Comparison of ENCODE assay signal across 20 cellular contexts in the genomic region with DNA sequence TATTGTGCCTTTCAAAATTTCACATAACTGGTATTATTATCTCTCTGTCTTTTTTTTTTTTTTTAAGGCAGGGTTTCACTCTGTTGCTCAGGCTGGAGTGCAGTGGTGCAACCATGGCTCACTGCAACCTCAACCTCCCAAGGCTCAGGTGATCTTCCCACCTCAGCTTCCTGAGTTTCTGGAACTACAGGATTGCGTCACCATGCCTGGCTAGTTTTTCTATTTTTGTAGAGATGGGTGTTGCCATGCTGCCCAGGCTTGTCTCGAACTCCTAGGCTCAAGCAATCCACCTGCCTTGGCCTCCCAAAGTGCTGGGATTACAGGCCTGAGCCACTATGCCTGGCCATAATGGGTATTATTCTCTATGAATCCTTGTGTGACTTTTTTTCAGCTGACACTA.
A peak's percentile ranks its signal among the peaks of the same experiment; 100 is the strongest.
DNase-seq lines count a peak whose midpoint lies in the region; ATAC-seq, FAIRE-seq and TF ChIP-seq lines count a peak whose summit lies in the region.
"Had no signal": no experiment of that assay in that cellular context is flagged by ENCODE, and none has a peak within 500 bp of the region (broad histone marks: within the 10 kb centered on the region; RNA-seq: fewer than 3 reads in every experiment).

No MANE protein-coding gene starts in this region.

- H3K18ac ChIP-seq in H9 (ENCODE audit: insufficient read length, low read depth, low read length) (no peak overlapping the region), IMR-90 (ENCODE audit: low read depth, low read length) (no peak overlapping the region)

- no peak overlapping the region for H2BK5ac ChIP-seq in H9 (ENCODE audit: insufficient read length, low read length)
- H2BK5ac ChIP-seq in IMR-90 (ENCODE audit: low read depth, low read length, poor library complexity, severe bottlenecking) = no peak overlapping the region

- H3K27me3 ChIP-seq in H9 (ENCODE audit: insufficient read depth, low read length) (no peaks in the 10 kb centered on the region), IMR-90 (ENCODE audit: control insufficient read depth, insufficient read depth, low read length) (no peaks in the 10 kb centered on the region), bronchial epithelial cell (ENCODE audit: control insufficient read depth, insufficient read depth, low read length) (no peaks in the 10 kb centered on the region), left ventricle myocardium inferior (ENCODE audit: low read depth) (no peaks in the 10 kb centered on the region)

- H3K27ac Mint-ChIP-seq in H9 = no peak overlapping the region
- H3K27ac Mint-ChIP-seq in T-helper 2 cell treated with Interferon-gamma antibody and Interleukin-4, amounts not matched to agents 5 μg/mL and 100 μg/mL, for 36 hours = no peak overlapping the region
- H3K27ac Mint-ChIP-seq: CD4-positive, alpha-beta memory T cell; GM23338; HFFc6 had no signal

- no peaks in the 10 kb centered on the region for H3K9me1 ChIP-seq in IMR-90 (ENCODE audit: insufficient read depth, low read length)

- H3K4me1 Mint-ChIP-seq in H9 = no peaks in the 10 kb centered on the region
- no peaks in the 10 kb centered on the region for H3K4me1 Mint-ChIP-seq in T-helper 2 cell treated with Interferon-gamma antibody and Interleukin-4, amounts not matched to agents 5 μg/mL and 100 μg/mL, for 36 hours (ENCODE audit: low read depth)
- H3K4me1 Mint-ChIP-seq: CD4-positive, alpha-beta memory T cell; GM23338 had no signal

- POLR2A ChIA-PET in IMR-90 (lab: Charles Lee; ENCODE audit: unreplicated experiment) = no interaction called here

- H3K36me3 ChIP-seq in IMR-90 (ENCODE audit: control insufficient read depth, insufficient read depth, low read length) (no peaks in the 10 kb centered on the region), bronchial epithelial cell (ENCODE audit: control insufficient read depth, insufficient read depth, low read length) (no peaks in the 10 kb centered on the region), left ventricle myocardium inferior (no peaks in the 10 kb centered on the region)
- H3K36me3 ChIP-seq: HAP-1 had no signal

- in situ Hi-C loops in IMR-90 (cut with MboI; ENCODE audit: low sequenced_read_pairs) = no loop called here

- H2AK9ac ChIP-seq in IMR-90 (replicated peaks; ENCODE audit: low read depth, low read length, poor library complexity) = no peak overlapping the region

- TF ChIP-seq POLR2A in IMR-90 (IDR thresholded peaks at IDR 0.05; ENCODE audit: low read depth, low read length) = no peak

- no peak overlapping the region for H2AK5ac ChIP-seq in H9 (ENCODE audit: insufficient read length, low read length)
- H2AK5ac ChIP-seq in IMR-90 (ENCODE audit: low read depth, low read length) = no peak overlapping the region

- DNase-seq in H9 (no peak), IMR-90 (no peak), bronchial epithelial cell (ENCODE audit: low read depth) (peak; percentile 96), KG1 (lab: John Stamatoyannopoulos, UW) (no peak), left ventricle myocardium inferior (no peak), NCI-H2081 (lab: John Stamatoyannopoulos, UW) (no peak)
- DNase-seq in T-helper 2 cell treated with Interferon-gamma antibody and Interleukin-4, amounts not matched to agents 5 μg/mL and 100 μg/mL, for 36 hours (ENCODE audit: low spot score) = no peak
- DNase-seq: C1 segment of cervical spinal cord; Calu3; CD4-positive, alpha-beta memory T cell; COR-L47; DMS53; DMS79 treated with DMSO at 0.1 percent for 48 hours; GF-D8; HFFc6 had no signal

- H3K79me2 ChIP-seq in H9 (ENCODE audit: insufficient read depth, low read length) = no peaks in the 10 kb centered on the region

- H3K14ac ChIP-seq in H9 (ENCODE audit: insufficient read depth, low read length) = no peak overlapping the region
- H3K14ac ChIP-seq in IMR-90 (replicated peaks; ENCODE audit: low read depth, low read length) = no peak overlapping the region

- no peak overlapping the region for H3K23ac ChIP-seq in H9 (ENCODE audit: insufficient read length, low read depth, low read length)
- H3K23ac ChIP-seq in IMR-90 (ENCODE audit: low read depth, low read length) = no peak overlapping the region

- H3K4me1 ChIP-seq in H9 (ENCODE audit: insufficient read depth, low read length) (no peaks in the 10 kb centered on the region), IMR-90 (ENCODE audit: control insufficient read depth, insufficient read depth, low read length) (no peaks in the 10 kb centered on the region), left ventricle myocardium inferior (no peaks in the 10 kb centered on the region)
- H3K4me1 ChIP-seq: HAP-1 had no signal

- H2BK15ac ChIP-seq in H9 (ENCODE audit: low read depth, low read length) (no peak overlapping the region), IMR-90 (ENCODE audit: low read depth, low read length) (no peak overlapping the region)

- H3T11ph ChIP-seq in H9 (ENCODE audit: low read length) = no peak overlapping the region

- dilution Hi-C loops in IMR-90 (cut with HindIII; ENCODE audit: low sequenced_read_pairs, unreplicated experiment) = no loop called here

- peak overlapping the region; percentile 14 for H3K9ac ChIP-seq in H9 (ENCODE audit: extremely low read depth, insufficient read length, low read length)
- no peak overlapping the region for H3K9ac ChIP-seq in IMR-90 (ENCODE audit: low read depth, low read length)

- H2BK120ac ChIP-seq in H9 (ENCODE audit: low read depth, low read length, poor library complexity, severe bottlenecking) (no peak overlapping the region), IMR-90 (ENCODE audit: low read depth, low read length) (no peak overlapping the region)

- WGBS in H9 (ENCODE audit: extremely low coverage, insufficient read length, low lambda C conversion rate) = no CpG with 5 or more reads among the region's 2 CpGs
- 0% methylated on average over 1 of the region's 2 CpGs; no CpG with 5 or more reads in 1 of the 2 experiments for WGBS in IMR-90 (ENCODE audit: extremely low coverage in 2 of 2, insufficient read length in 1 of 2), 2 experiments

- H3K23me2 ChIP-seq in H9 (ENCODE audit: insufficient read length, low read depth, low read length, poor library complexity, severe bottlenecking) = no peaks in the 10 kb centered on the region

- H3K4ac ChIP-seq in H9 (ENCODE audit: low read depth, low read length) (no peak overlapping the region), IMR-90 (ENCODE audit: low read depth, low read length) (no peak overlapping the region)

- H3K36me3 Mint-ChIP-seq in H9 (ENCODE audit: insufficient read depth in 1 of 3, low read depth in 3 of 3) = no peaks in the 10 kb centered on the region
- no peaks in the 10 kb centered on the region for H3K36me3 Mint-ChIP-seq in T-helper 2 cell treated with Interferon-gamma antibody and Interleukin-4, amounts not matched to agents 5 μg/mL and 100 μg/mL, for 36 hours (ENCODE audit: low read depth)
- H3K36me3 Mint-ChIP-seq: CD4-positive, alpha-beta memory T cell had no signal

- H3K9me3 ChIP-seq in H9 (ENCODE audit: control insufficient read depth, low read depth, low read length) (peaks cover 13% of the 10 kb centered on the region), IMR-90 (ENCODE audit: control insufficient read depth, insufficient read depth, low read length) (peaks cover 7% of the 10 kb centered on the region; the same call in 1 of the 2 replicates), left ventricle myocardium inferior (replicated peaks) (peaks cover 14% of the 10 kb centered on the region)
- H3K9me3 ChIP-seq: HAP-1 had no signal

- H3K4me3 Mint-ChIP-seq in H9 = no peak overlapping the region
- H3K4me3 Mint-ChIP-seq in T-helper 2 cell treated with Interferon-gamma antibody and Interleukin-4, amounts not matched to agents 5 μg/mL and 100 μg/mL, for 36 hours = no peak overlapping the region
- H3K4me3 Mint-ChIP-seq: CD4-positive, alpha-beta memory T cell; GM23338; HFFc6 had no signal

- intact Hi-C loops in IMR-90 (cut with micrococcal nuclease) (no loop called here), left ventricle myocardium inferior (cut with micrococcal nuclease) (no loop called here)

- no peak for TF ChIP-seq CTCF in H9 (conservative IDR thresholded peaks at IDR 0.05)
- TF ChIP-seq CTCF in IMR-90 (conservative IDR thresholded peaks at IDR 0.05; ENCODE audit: low read depth, low read length) = no peak
- TF ChIP-seq CTCF in bronchial epithelial cell (IDR thresholded peaks at IDR 0.05; ENCODE audit: insufficient read depth, low read length, severe bottlenecking) = no peak
- no peak for TF ChIP-seq CTCF in left ventricle myocardium inferior (IDR thresholded peaks at IDR 0.05; ENCODE audit: borderline replicate concordance)

- no peak overlapping the region for H2BK12ac ChIP-seq in H9 (ENCODE audit: insufficient read length, low read depth, low read length)

- H4K8ac ChIP-seq in H9 (replicated peaks; ENCODE audit: insufficient read length, low read depth, low read length) (no peak overlapping the region), IMR-90 (ENCODE audit: low read depth in 2 of 2, low read length in 2 of 2) (no peak overlapping the region)

- H3K4me2 ChIP-seq in H9 (ENCODE audit: insufficient read depth, insufficient read length, low read length) (no peak overlapping the region), IMR-90 (ENCODE audit: low read depth, low read length) (no peak overlapping the region)
- H3K4me2 ChIP-seq: GM23338 had no signal

- H2BK20ac ChIP-seq in H9 (ENCODE audit: low read depth, low read length, poor library complexity, severe bottlenecking) = no peak overlapping the region
- H2BK20ac ChIP-seq in IMR-90 (ENCODE audit: low read depth, low read length) = no peak overlapping the region

- H3K9me3 Mint-ChIP-seq in H9 = peaks cover 9 to 23% of the 10 kb centered on the region in 2 experiments
- no peaks in the 10 kb centered on the region for H3K9me3 Mint-ChIP-seq in T-helper 2 cell treated with Interferon-gamma antibody and Interleukin-4, amounts not matched to agents 5 μg/mL and 100 μg/mL, for 36 hours

- H4K91ac ChIP-seq in H9 (ENCODE audit: insufficient read length, low read depth, low read length) (no peak overlapping the region), IMR-90 (ENCODE audit: insufficient read depth, low read depth, low read length) (no peak overlapping the region)

- H3K4me3 ChIP-seq in IMR-90 (ENCODE audit: insufficient read depth, low read depth, low read length) (no peak overlapping the region), bronchial epithelial cell (ENCODE audit: low read depth, low read length) (no peak overlapping the region), left ventricle myocardium inferior (no peak overlapping the region)
- H3K4me3 ChIP-seq: GM23338, HAP-1 had no signal

- H2AFZ ChIP-seq in H9 (ENCODE audit: low read length) (no peak overlapping the region), IMR-90 (replicated peaks; ENCODE audit: low read length, poor library complexity) (no peak overlapping the region)
- H2AFZ ChIP-seq: GM23338 had no signal

- peaks cover 1% of the 10 kb centered on the region for H3K27me3 Mint-ChIP-seq in H9 (ENCODE audit: low read depth)
- peaks cover 2% of the 10 kb centered on the region for H3K27me3 Mint-ChIP-seq in T-helper 2 cell treated with Interferon-gamma antibody and Interleukin-4, amounts not matched to agents 5 μg/mL and 100 μg/mL, for 36 hours (ENCODE audit: low read depth)

- H3K27ac ChIP-seq in H9 (ENCODE audit: insufficient read length, low read depth, low read length) = no peak overlapping the region
- no peak overlapping the region for H3K27ac ChIP-seq in IMR-90 (ENCODE audit: insufficient read depth, low read length)
- no peak overlapping the region for H3K27ac ChIP-seq in left ventricle myocardium inferior (replicated peaks)

- TF ChIP-seq RAD21 in IMR-90 (IDR thresholded peaks at IDR 0.05; ENCODE audit: low read length) = no peak

- H4K5ac ChIP-seq in H9 (ENCODE audit: insufficient read length, low read depth, low read length) (no peak overlapping the region), IMR-90 (ENCODE audit: low read depth, low read length) (no peak overlapping the region)

- no TSS peak for BruUV-seq in IMR-90 (replicated peaks; lab: Mats Ljungman, UMichigan)

- H3K56ac ChIP-seq in H9 (ENCODE audit: insufficient read length, low read depth, low read length) (no peak overlapping the region), IMR-90 (ENCODE audit: extremely low read depth, insufficient read depth, low read length) (no peak overlapping the region)

- CTCF ChIA-PET in IMR-90 (lab: Yijun Ruan, JAX) = no interaction called here

- H3K79me1 ChIP-seq in H9 (ENCODE audit: insufficient read depth, low read depth, low read length, poor library complexity, severe bottlenecking) (no peaks in the 10 kb centered on the region), IMR-90 (ENCODE audit: low read depth in 1 of 2, low read length in 2 of 2) (no peaks in the 10 kb centered on the region)

- H4K20me1 ChIP-seq in H9 (ENCODE audit: control insufficient read depth, insufficient read depth, insufficient read length) (no peaks in the 10 kb centered on the region), IMR-90 (ENCODE audit: insufficient read depth, low read length) (no peaks in the 10 kb centered on the region)

- FAIRE-seq in bronchial epithelial cell (lab: Jason Lieb, UNC) = no peak
- FAIRE-seq: GM12891, GM18507 had no signal

- ATAC-seq in IMR-90 (ENCODE audit: low read depth) (no peak), esophagus mucosa (peak; percentile 90)
- ATAC-seq: GM23338 had no signal
